In the genomic region with DNA sequence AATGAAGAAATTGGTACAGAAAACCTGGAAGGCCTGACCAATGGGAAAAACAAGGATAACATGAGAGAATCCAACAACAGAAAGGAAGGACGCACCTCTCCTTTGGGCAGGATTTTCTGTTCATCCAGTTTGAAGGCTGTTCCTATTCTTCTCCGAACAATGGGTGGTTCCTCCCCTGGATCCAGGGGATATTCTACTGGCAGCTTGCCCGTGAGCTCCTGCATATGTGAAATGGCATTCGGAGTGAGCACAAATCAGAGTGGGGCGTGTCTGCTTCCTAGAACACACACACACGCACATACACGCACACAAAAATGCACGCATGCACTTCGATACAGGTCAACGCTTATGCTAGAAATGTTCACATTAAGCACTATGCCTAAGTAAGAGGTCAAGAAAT, we compare ENCODE assay signal across 1 cellular context.
TF ChIP-seq lines count a peak whose summit lies in the region.

No MANE protein-coding gene starts in this region.

TF ChIP-seq in GM23338, 12 proteins besides CTCF, POLR2A, EP300 and RAD21 (continued from another document):
- TF ChIP-seq, protein P1, sequence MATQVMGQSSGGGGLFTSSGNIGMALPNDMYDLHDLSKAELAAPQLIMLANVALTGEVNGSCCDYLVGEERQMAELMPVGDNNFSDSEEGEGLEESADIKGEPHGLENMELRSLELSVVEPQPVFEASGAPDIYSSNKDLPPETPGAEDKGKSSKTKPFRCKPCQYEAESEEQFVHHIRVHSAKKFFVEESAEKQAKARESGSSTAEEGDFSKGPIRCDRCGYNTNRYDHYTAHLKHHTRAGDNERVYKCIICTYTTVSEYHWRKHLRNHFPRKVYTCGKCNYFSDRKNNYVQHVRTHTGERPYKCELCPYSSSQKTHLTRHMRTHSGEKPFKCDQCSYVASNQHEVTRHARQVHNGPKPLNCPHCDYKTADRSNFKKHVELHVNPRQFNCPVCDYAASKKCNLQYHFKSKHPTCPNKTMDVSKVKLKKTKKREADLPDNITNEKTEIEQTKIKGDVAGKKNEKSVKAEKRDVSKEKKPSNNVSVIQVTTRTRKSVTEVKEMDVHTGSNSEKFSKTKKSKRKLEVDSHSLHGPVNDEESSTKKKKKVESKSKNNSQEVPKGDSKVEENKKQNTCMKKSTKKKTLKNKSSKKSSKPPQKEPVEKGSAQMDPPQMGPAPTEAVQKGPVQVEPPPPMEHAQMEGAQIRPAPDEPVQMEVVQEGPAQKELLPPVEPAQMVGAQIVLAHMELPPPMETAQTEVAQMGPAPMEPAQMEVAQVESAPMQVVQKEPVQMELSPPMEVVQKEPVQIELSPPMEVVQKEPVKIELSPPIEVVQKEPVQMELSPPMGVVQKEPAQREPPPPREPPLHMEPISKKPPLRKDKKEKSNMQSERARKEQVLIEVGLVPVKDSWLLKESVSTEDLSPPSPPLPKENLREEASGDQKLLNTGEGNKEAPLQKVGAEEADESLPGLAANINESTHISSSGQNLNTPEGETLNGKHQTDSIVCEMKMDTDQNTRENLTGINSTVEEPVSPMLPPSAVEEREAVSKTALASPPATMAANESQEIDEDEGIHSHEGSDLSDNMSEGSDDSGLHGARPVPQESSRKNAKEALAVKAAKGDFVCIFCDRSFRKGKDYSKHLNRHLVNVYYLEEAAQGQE (IDR thresholded peaks at IDR 0.05; ENCODE audit: unreplicated experiment), result no peak
- TF ChIP-seq CREB1 (CRISPR knock-in tag; IDR thresholded peaks at IDR 0.05; ENCODE audit: low read depth) (no peak), STAT1 (IDR thresholded peaks at IDR 0.05; ENCODE audit: unreplicated experiment) (no peak), POLR2AphosphoS5 (IDR thresholded peaks at IDR 0.05; ENCODE audit: low read depth) (no peak), JUNB (IDR thresholded peaks at IDR 0.05; ENCODE audit: unreplicated experiment) (no peak), ZNF114 (CRISPR knock-in tag; IDR thresholded peaks at IDR 0.05) (no peak), EZH2 (IDR thresholded peaks at IDR 0.05; ENCODE audit: low read depth, unreplicated experiment) (no peak), ZNF331 (CRISPR knock-in tag; IDR thresholded peaks at IDR 0.05; ENCODE audit: low read depth) (no peak)
- TF ChIP-seq, protein P2, sequence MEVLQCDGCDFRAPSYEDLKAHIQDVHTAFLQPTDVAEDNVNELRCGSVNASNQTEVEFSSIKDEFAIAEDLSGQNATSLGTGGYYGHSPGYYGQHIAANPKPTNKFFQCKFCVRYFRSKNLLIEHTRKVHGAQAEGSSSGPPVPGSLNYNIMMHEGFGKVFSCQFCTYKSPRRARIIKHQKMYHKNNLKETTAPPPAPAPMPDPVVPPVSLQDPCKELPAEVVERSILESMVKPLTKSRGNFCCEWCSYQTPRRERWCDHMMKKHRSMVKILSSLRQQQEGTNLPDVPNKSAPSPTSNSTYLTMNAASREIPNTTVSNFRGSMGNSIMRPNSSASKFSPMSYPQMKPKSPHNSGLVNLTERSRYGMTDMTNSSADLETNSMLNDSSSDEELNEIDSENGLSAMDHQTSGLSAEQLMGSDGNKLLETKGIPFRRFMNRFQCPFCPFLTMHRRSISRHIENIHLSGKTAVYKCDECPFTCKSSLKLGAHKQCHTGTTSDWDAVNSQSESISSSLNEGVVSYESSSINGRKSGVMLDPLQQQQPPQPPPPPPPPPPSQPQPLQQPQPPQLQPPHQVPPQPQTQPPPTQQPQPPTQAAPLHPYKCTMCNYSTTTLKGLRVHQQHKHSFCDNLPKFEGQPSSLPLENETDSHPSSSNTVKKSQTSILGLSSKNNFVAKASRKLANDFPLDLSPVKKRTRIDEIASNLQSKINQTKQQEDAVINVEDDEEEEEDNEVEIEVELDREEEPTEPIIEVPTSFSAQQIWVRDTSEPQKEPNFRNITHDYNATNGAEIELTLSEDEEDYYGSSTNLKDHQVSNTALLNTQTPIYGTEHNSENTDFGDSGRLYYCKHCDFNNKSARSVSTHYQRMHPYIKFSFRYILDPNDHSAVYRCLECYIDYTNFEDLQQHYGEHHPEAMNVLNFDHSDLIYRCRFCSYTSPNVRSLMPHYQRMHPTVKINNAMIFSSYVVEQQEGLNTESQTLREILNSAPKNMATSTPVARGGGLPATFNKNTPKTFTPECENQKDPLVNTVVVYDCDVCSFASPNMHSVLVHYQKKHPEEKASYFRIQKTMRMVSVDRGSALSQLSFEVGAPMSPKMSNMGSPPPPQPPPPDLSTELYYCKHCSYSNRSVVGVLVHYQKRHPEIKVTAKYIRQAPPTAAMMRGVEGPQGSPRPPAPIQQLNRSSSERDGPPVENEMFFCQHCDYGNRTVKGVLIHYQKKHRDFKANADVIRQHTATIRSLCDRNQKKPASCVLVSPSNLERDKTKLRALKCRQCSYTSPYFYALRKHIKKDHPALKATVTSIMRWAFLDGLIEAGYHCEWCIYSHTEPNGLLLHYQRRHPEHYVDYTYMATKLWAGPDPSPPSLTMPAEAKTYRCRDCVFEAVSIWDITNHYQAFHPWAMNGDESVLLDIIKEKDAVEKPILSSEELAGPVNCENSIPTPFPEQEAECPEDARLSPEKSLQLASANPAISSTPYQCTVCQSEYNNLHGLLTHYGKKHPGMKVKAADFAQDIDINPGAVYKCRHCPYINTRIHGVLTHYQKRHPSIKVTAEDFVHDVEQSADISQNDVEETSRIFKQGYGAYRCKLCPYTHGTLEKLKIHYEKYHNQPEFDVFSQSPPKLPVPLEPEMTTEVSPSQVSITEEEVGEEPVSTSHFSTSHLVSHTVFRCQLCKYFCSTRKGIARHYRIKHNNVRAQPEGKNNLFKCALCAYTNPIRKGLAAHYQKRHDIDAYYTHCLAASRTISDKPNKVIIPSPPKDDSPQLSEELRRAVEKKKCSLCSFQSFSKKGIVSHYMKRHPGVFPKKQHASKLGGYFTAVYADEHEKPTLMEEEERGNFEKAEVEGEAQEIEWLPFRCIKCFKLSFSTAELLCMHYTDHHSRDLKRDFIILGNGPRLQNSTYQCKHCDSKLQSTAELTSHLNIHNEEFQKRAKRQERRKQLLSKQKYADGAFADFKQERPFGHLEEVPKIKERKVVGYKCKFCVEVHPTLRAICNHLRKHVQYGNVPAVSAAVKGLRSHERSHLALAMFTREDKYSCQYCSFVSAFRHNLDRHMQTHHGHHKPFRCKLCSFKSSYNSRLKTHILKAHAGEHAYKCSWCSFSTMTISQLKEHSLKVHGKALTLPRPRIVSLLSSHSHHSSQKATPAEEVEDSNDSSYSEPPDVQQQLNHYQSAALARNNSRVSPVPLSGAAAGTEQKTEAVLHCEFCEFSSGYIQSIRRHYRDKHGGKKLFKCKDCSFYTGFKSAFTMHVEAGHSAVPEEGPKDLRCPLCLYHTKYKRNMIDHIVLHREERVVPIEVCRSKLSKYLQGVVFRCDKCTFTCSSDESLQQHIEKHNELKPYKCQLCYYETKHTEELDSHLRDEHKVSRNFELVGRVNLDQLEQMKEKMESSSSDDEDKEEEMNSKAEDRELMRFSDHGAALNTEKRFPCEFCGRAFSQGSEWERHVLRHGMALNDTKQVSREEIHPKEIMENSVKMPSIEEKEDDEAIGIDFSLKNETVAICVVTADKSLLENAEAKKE (CRISPR knock-in tag; IDR thresholded peaks at IDR 0.05), result no peak
